ENCODE assay signal across 1 cellular context in the genomic region with DNA sequence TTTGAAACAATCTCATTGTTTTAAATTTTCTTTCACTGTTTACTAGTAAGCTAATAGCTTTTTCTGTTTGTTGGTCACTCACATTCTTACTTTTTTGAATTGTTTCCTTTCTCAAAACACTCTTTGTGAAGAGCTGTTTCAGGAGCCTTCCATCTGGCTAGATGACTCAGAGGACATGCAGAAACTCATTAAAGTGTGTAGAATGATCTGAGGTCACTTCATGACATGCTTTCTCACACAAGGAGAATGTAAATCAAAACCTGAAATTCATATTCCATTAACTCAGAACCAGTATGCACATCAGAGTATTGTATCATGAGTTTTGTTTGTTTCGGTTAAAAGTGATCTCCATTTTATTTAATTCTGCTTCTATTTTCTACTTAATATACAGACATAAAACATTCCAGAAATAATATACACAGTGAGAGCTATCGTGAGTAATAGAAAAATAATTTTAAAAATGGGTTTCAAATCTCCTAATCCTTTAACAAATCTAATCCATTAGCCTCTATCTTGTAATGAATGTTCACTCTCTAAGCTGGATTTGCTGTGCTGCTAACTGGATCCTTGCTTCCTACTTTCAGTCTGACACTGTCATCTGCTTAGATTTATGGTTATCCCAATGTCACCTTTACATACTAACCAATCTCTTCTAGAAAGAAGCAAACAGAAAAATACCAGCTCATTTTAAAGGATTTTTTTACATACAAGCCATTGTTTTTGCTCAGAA.
TF ChIP-seq lines count a peak whose summit lies in the region.

No MANE protein-coding gene starts in this region.

TF ChIP-seq in GM12878, 131 proteins besides CTCF, POLR2A, EP300 and RAD21:
- TF ChIP-seq IKZF2 (IDR thresholded peaks at IDR 0.05) = peak in 1 of 2 experiments; percentile 47; a peak in 1 of 4 replicates
- TF ChIP-seq BCL11A (IDR thresholded peaks at IDR 0.05; ENCODE audit: low read depth, low read length) = peak; percentile 62; the same call in 1 of the 2 replicates
- peak; percentile 68 for TF ChIP-seq ATF7 (IDR thresholded peaks at IDR 0.05; ENCODE audit: low read depth)
- TF ChIP-seq MTA2 (IDR thresholded peaks at IDR 0.05; ENCODE audit: low read depth) = peak; percentile 90
- TF ChIP-seq NR2F1 (conservative IDR thresholded peaks at IDR 0.05) = 0 out of 2 replicates have a peak, but pooled peaks have one; percentile 16
- TF ChIP-seq, protein P1, sequence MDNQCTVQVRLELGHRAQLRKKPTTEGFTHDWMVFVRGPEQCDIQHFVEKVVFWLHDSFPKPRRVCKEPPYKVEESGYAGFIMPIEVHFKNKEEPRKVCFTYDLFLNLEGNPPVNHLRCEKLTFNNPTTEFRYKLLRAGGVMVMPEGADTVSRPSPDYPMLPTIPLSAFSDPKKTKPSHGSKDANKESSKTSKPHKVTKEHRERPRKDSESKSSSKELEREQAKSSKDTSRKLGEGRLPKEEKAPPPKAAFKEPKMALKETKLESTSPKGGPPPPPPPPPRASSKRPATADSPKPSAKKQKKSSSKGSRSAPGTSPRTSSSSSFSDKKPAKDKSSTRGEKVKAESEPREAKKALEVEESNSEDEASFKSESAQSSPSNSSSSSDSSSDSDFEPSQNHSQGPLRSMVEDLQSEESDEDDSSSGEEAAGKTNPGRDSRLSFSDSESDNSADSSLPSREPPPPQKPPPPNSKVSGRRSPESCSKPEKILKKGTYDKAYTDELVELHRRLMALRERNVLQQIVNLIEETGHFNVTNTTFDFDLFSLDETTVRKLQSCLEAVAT (IDR thresholded peaks at IDR 0.05) = no peak
